8 cellular contexts compared by ENCODE assay signal in the genomic region with DNA sequence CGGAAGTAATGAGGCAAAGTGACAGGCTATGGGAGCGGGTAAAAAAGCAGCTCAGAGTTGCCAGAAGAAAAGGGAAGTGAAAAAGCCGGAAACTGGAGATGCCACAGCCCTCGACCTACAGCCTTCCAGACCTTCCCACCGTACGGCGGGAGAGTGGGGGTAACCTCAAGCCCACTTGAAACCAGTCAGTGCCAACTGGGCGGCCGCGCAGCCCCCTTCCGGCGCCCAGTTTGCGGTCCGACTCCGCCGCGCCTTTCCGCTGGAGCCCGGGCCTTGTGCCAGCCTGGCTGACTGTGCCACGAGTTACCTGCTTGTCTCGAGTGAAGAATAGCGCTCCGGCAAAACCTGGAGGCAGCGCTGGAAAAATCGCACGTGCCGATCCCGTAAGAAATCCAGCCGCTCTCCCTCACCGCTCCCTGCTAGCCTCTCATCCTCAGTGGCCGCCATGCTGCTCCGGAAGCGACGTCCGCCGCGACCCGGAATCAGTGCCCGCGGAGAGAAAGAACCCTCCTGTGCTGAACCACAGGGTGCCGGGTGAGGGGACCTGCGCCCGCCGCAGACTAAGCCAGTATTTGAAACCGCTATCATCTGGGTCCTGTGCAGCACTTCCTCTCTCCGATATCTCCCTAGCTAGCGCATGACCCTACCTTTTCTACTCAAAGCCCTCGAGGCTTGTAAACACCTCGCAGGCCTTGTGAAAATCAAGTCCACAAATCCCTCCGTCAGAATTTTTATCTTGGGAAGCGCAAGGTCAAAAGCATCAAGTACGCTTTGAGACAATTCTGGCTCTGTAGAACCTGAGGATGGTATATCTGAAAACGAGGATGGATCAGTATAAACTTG. TPM values are rescaled to one million over a fixed set of nuclear protein-coding genes. Genes with fewer than 3 reads are reported as not detected.
DNase-seq lines count a peak whose midpoint lies in the region; ATAC-seq and TF ChIP-seq lines count a peak whose summit lies in the region.

A gene (minus strand): TSS at position 473 of the 843 bp plus-strand sequence. CDS start 26 bp downstream, at position 447.

- no peaks in the 10 kb centered on the region for H3K36me3 ChIP-seq in fibroblast of lung (ENCODE audit: control insufficient read depth, insufficient read depth, low read length)
- H3K36me3 ChIP-seq in naive thymus-derived CD4-positive, alpha-beta T cell (ENCODE audit: control insufficient read depth in 2 of 3, insufficient read depth in 3 of 3, low read length in 3 of 3), result peaks cover 0 to 5% (median 0%) of the 10 kb centered on the region in 3 experiments

- peak within 1 kb of the TSS; percentile 91 to 100 (median 96) for H3K4me3 Mint-ChIP-seq in naive thymus-derived CD4-positive, alpha-beta T cell
- H3K4me3 Mint-ChIP-seq in stimulated activated naive B cell treated with anti-CD40 and anti-IgM and Interleukin-4, amounts not matched to agents 10 μg/mL and 1 μg/mL and 100 μg/mL, for 72 hours, result peak within 1 kb of the TSS; percentile 86 to 98

- peaks cover 0 to 20% (median 7%) of the 10 kb centered on the region in 5 donors for H3K36me3 Mint-ChIP-seq in naive thymus-derived CD4-positive, alpha-beta T cell
- H3K36me3 Mint-ChIP-seq in stimulated activated naive B cell treated with anti-CD40 and anti-IgM and Interleukin-4, amounts not matched to agents 10 μg/mL and 1 μg/mL and 100 μg/mL, for 72 hours, result peaks cover 4 to 15% of the 10 kb centered on the region in 2 donors

- CTCF ChIA-PET in RWPE1 (lab: Yijun Ruan, JAX), result interaction anchor here (0.7 kb wide), 1 partner anchor 73 kb away, joined by 3 read pairs; no protein-coding TSS in a partner anchor
- CTCF ChIA-PET in naive thymus-derived CD4-positive, alpha-beta T cell (lab: Charles Lee), result no interaction called here

- peaks cover 0 to 4% (median 0%) of the 10 kb centered on the region in 5 donors for H3K27me3 Mint-ChIP-seq in naive thymus-derived CD4-positive, alpha-beta T cell
- no peaks in the 10 kb centered on the region for H3K27me3 Mint-ChIP-seq in stimulated activated naive B cell treated with anti-CD40 and anti-IgM and Interleukin-4, amounts not matched to agents 10 μg/mL and 1 μg/mL and 100 μg/mL, for 72 hours

- DNase-seq in DMS53 treated with DMSO at 0.1 percent for 48 hours (lab: John Stamatoyannopoulos, UW; ENCODE audit: unreplicated experiment) (peak; percentile 60), RWPE1 (ENCODE audit: low spot score) (peak; percentile 68), fibroblast of lung (ENCODE audit: low read depth in 2 of 2) (peak; percentile 69 to 72)
- DNase-seq in activated T-helper 1 cell treated with anti-CD3 and anti-CD28 coated beads, Interleukin-2, amount 50 U/mL, for 16 hours (ENCODE audit: low read depth in 1 of 2, low spot score in 1 of 2), result peak; percentile 38 to 55
- DNase-seq in naive thymus-derived CD4-positive, alpha-beta T cell, result peak; percentile 45 to 69 (median 64)
- peak; percentile 73 for DNase-seq in stimulated activated naive B cell treated with anti-CD40 and anti-IgM and Interleukin-4, amounts not matched to agents 10 μg/mL and 1 μg/mL and 100 μg/mL, for 72 hours

- peaks cover 0 to 2% (median 0%) of the 10 kb centered on the region in 11 donors for H3K9me3 Mint-ChIP-seq in naive thymus-derived CD4-positive, alpha-beta T cell
- H3K9me3 Mint-ChIP-seq in stimulated activated naive B cell treated with anti-CD40 and anti-IgM and Interleukin-4, amounts not matched to agents 10 μg/mL and 1 μg/mL and 100 μg/mL, for 72 hours, result no peaks in the 10 kb centered on the region

- POLR2A ChIA-PET in RWPE1 (lab: Yijun Ruan, JAX; ENCODE audit: low non-redundant PET), result interaction anchor here (0.6 kb wide), 1 partner anchor 1327 kb away, joined by 3 read pairs; no protein-coding TSS in a partner anchor
- POLR2A ChIA-PET in naive thymus-derived CD4-positive, alpha-beta T cell (lab: Charles Lee), result interaction anchor here (0.7 to 3.2 kb wide), 6 partner anchors 9 to 1668 kb away, joined by 3 to 26 read pairs (median 4); a partner anchor contains a TSS

- H3K4me1 ChIP-seq in fibroblast of lung (ENCODE audit: control insufficient read depth, extremely low read depth, insufficient read depth, low read length), result peaks cover 3% of the 10 kb centered on the region
- H3K4me1 ChIP-seq in naive thymus-derived CD4-positive, alpha-beta T cell (ENCODE audit: control insufficient read depth in 2 of 2, insufficient read depth in 2 of 2, low read length in 2 of 2), result peaks cover 15 to 23% of the 10 kb centered on the region in 2 donors

- peak within 1 kb of the TSS; percentile 91 for H3K9ac ChIP-seq in fibroblast of lung (ENCODE audit: insufficient read depth, low read length)

- intact Hi-C loops in naive thymus-derived CD4-positive, alpha-beta T cell (cut with micrococcal nuclease), result loop anchor here (1.0 to 2.0 kb wide), 7 partner anchors 34 to 822 kb away; a partner anchor contains a TSS

- H3K27me3 ChIP-seq in fibroblast of lung (ENCODE audit: control insufficient read depth, insufficient read depth, low read length), result no peaks in the 10 kb centered on the region
- no peaks in the 10 kb centered on the region for H3K27me3 ChIP-seq in naive thymus-derived CD4-positive, alpha-beta T cell (ENCODE audit: control insufficient read depth in 2 of 2, insufficient read depth in 2 of 2, low read length in 2 of 2)

- no peak for TF ChIP-seq EP300 in Ishikawa (IDR thresholded peaks at IDR 0.05; ENCODE audit: borderline replicate concordance)

- H3K27ac ChIP-seq in RWPE1, result peak within 1 kb of the TSS; percentile 95
- peak within 1 kb of the TSS; percentile 89 for H3K27ac ChIP-seq in fibroblast of lung (ENCODE audit: insufficient read depth, low read length)
- peak within 1 kb of the TSS; percentile 76 for H3K27ac ChIP-seq in naive thymus-derived CD4-positive, alpha-beta T cell (ENCODE audit: low read depth, low read length)

- ATAC-seq in GM21529 (IDR thresholded peaks at IDR 0.05; ENCODE audit: unreplicated experiment), result peak; percentile 90
- ATAC-seq in naive thymus-derived CD4-positive, alpha-beta T cell, result peak; percentile 94
- ATAC-seq in stimulated activated naive B cell treated with anti-CD40 and anti-IgM and Interleukin-4, amounts not matched to agents 10 μg/mL and 1 μg/mL and 100 μg/mL, for 72 hours (replicated peaks), result peak; percentile 92 to 95

- peak within 1 kb of the TSS; percentile 95 for H3K4me2 ChIP-seq in fibroblast of lung (ENCODE audit: extremely low read depth, insufficient read depth, low read length)

- peaks cover 33 to 58% (median 41%) of the 10 kb centered on the region in 7 donors for H3K4me1 Mint-ChIP-seq in naive thymus-derived CD4-positive, alpha-beta T cell
- peaks cover 12 to 36% of the 10 kb centered on the region in 2 donors for H3K4me1 Mint-ChIP-seq in stimulated activated naive B cell treated with anti-CD40 and anti-IgM and Interleukin-4, amounts not matched to agents 10 μg/mL and 1 μg/mL and 100 μg/mL, for 72 hours

- peak within 1 kb of the TSS; percentile 84 for H2AFZ ChIP-seq in fibroblast of lung (ENCODE audit: low read length)

- H3K27ac Mint-ChIP-seq in naive thymus-derived CD4-positive, alpha-beta T cell, result peak within 1 kb of the TSS; percentile 83 to 96 (median 94)
- peak within 1 kb of the TSS; percentile 99 for H3K27ac Mint-ChIP-seq in stimulated activated naive B cell treated with anti-CD40 and anti-IgM and Interleukin-4, amounts not matched to agents 10 μg/mL and 1 μg/mL and 100 μg/mL, for 72 hours

- TF ChIP-seq RAD21 in Ishikawa (IDR thresholded peaks at IDR 0.05; ENCODE audit: low read depth), result no peak

- H4K20me1 ChIP-seq in fibroblast of lung (ENCODE audit: control insufficient read depth, extremely low read depth, insufficient read depth, low read length), result peaks cover 2% of the 10 kb centered on the region

- TF ChIP-seq CTCF in RWPE1 (conservative IDR thresholded peaks at IDR 0.05; ENCODE audit: low read depth) (no peak), fibroblast of lung (conservative IDR thresholded peaks at IDR 0.05 in 1 of 2, IDR thresholded peaks at IDR 0.05 in 1 of 2; ENCODE audit: low read depth in 1 of 2, low read length in 2 of 2) (peak in 1 of 2 donors; percentile 2)

- no peaks in the 10 kb centered on the region for H3K9me3 ChIP-seq in fibroblast of lung (ENCODE audit: control insufficient read depth, insufficient read depth, low read depth, low read length)
- H3K9me3 ChIP-seq in naive thymus-derived CD4-positive, alpha-beta T cell (ENCODE audit: control insufficient read depth in 2 of 3, low read length in 3 of 3), result no peaks in the 10 kb centered on the region

- H3K4me3 ChIP-seq in fibroblast of lung (replicated peaks in 1 of 4; ENCODE audit: control extremely low read depth in 1 of 4, insufficient read depth in 1 of 4, low read depth in 3 of 4, low read length in 4 of 4), result peak within 1 kb of the TSS; percentile 78 to 93 (median 81)
- H3K4me3 ChIP-seq in naive thymus-derived CD4-positive, alpha-beta T cell (ENCODE audit: low read length), result peak within 1 kb of the TSS; percentile 94

- H3K79me2 ChIP-seq in fibroblast of lung (ENCODE audit: control insufficient read depth, insufficient read depth, low read length), result peaks cover 46% of the 10 kb centered on the region

TF ChIP-seq in Ishikawa, 13 proteins besides CTCF, POLR2A, EP300 and RAD21 (continues in another document):
- TF ChIP-seq TEAD4 (IDR thresholded peaks at IDR 0.05) (no peak), TCF12 (IDR thresholded peaks at IDR 0.05; ENCODE audit: low read depth) (peak; percentile 28), CREB1 (IDR thresholded peaks at IDR 0.05; ENCODE audit: low read depth) (peak; percentile 64; the same call in 1 of the 2 replicates), CEBPB (IDR thresholded peaks at IDR 0.05) (no peak)

RNA-seq across cellular contexts. Expression of the gene that starts here (rescaled TPM):
- total RNA-seq in fibroblast of lung, result 12.4 and 13.6 TPM in 2 replicates
- polyA plus RNA-seq in fibroblast of lung, result 1.9 and 2.5 TPM in 2 replicates
- polyA plus RNA-seq in fibroblast of lung (2012), result 12.6 and 13.5 TPM in 2 replicates
- polyA minus RNA-seq in fibroblast of lung (ENCODE audit: low replicate concordance), result 11.4 and 30.1 TPM in 2 replicates
- 10 to 100 TPM; 34.5 to 49.1 (median 41.5) TPM for total RNA-seq in naive thymus-derived CD4-positive, alpha-beta T cell
- polyA plus RNA-seq in naive thymus-derived CD4-positive, alpha-beta T cell, result 10 to 100 TPM; 10.3 to 15.7 TPM

Comparison
In these comparisons a context has a peak if more than half of its experiments do, and no peak if none do; other contexts are left out.
1. Peak in every context shown above with its lines: DNase-seq, ATAC-seq, H3K4me3 ChIP-seq and H3K27ac ChIP-seq.